8 cellular contexts compared by ENCODE assay signal in the genomic region with DNA sequence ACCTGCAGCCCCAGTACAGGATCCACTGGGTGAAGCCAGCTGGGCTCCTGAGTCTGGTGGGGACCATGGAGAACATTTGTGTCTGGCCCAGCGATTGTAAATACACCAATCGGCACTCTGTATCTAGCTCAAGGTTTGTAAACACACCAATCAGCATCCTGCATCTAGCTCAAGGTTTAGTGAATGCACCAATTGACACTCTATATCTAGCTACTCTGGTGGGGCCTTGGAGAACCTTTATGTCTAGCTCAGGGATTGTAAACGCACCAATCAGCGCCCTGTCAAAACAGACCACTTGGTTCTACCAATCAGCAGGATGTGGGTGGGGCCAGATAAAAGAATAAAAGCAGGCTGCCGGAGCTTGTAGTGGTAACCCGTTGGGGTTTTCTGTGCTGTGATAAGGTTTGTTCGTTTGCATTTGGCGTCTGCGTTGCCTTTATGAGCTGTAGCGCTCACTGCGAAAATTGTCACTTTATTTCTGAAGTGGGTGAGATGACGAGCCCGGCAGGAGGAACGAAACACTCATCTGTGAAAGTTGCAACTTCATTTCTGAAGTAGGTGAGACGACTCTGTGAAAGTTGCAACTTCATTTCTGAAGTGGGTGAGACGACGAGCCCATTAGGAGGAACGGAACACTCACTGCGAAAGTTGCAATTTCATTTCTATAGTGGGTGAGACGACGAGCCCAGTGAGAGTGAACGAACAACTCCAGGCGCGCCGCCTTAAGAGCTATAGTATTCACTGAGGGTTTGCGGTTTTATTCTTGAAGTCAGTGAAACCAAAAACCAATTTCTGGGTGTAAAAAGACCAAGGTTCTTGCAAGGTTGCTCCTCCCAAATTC. TPM values are rescaled to one million over a fixed set of nuclear protein-coding genes. Genes with fewer than 3 reads are reported as not detected.
A peak's percentile ranks its signal among the peaks of the same experiment; 100 is the strongest.
DNase-seq lines count a peak whose midpoint lies in the region; ATAC-seq and TF ChIP-seq lines count a peak whose summit lies in the region.

No MANE protein-coding gene starts in this region.

- H3K27ac Mint-ChIP-seq in natural killer cell = peak overlapping the region; percentile 94 to 96

- peaks cover 8% of the 10 kb centered on the region for H3K36me3 Mint-ChIP-seq in natural killer cell

- peaks cover 53% of the 10 kb centered on the region for H3K4me1 ChIP-seq in DOHH2 (ENCODE audit: control insufficient read depth, low read length)
- H3K4me1 ChIP-seq in prostate gland (replicated peaks) = no peaks in the 10 kb centered on the region

- DNase-seq in KG1 (lab: John Stamatoyannopoulos, UW) = peak; percentile 50
- peak; percentile 81 for DNase-seq in activated T-cell treated with anti-CD3 and anti-CD28 coated beads for 24 hours (ENCODE audit: low read depth)
- peak; percentile 64 for DNase-seq in natural killer cell
- DNase-seq in SHP77 (lab: John Stamatoyannopoulos, UW) = no peak
- no peak for DNase-seq in putamen (ENCODE audit: low spot score)
- DNase-seq in prostate gland (ENCODE audit: low spot score) = no peak

- 0 out of 2 replicates have a peak overlapping the region, but pooled peaks have one; percentile 8 for H3K4me3 ChIP-seq in DOHH2 (ENCODE audit: low read length)
- H3K4me3 ChIP-seq in prostate gland = no peak overlapping the region

- H3K27ac ChIP-seq in DOHH2 (ENCODE audit: low read depth, low read length) (0 out of 2 replicates have a peak overlapping the region, but pooled peaks have one; percentile 24), prostate gland (no peak overlapping the region)

- no peaks in the 10 kb centered on the region for H3K36me3 ChIP-seq in DOHH2 (ENCODE audit: control insufficient read depth, low read length)
- H3K36me3 ChIP-seq in prostate gland = no peaks in the 10 kb centered on the region

- peaks cover 59 to 66% of the 10 kb centered on the region in 2 donors for H3K4me1 Mint-ChIP-seq in natural killer cell

- H4K20me1 ChIP-seq in DOHH2 (ENCODE audit: control insufficient read depth, insufficient read depth, low read depth, low read length) = no peaks in the 10 kb centered on the region

- peaks cover 24% of the 10 kb centered on the region for H3F3A ChIP-seq in DOHH2 (ENCODE audit: control insufficient read depth, insufficient read depth)

- ATAC-seq in GM21447 (IDR thresholded peaks at IDR 0.05; ENCODE audit: unreplicated experiment) (peak; percentile 78), natural killer cell (peak; percentile 81 to 89 (median 81))

- 86% methylated on average over 26 of the region's 26 CpGs for WGBS in prostate gland

- TF ChIP-seq POLR2A in prostate gland (IDR thresholded peaks at IDR 0.05) = no peak

- H3K4me2 ChIP-seq in DOHH2 (ENCODE audit: low read length) = peak overlapping the region; percentile 38; the same call in 1 of the 2 replicates

- H3K9me3 Mint-ChIP-seq in natural killer cell = peaks cover 0 to 4% of the 10 kb centered on the region in 2 donors

- H3K79me2 ChIP-seq in DOHH2 (ENCODE audit: control insufficient read depth, low read length) = no peaks in the 10 kb centered on the region

- intact Hi-C loops in natural killer cell (cut with micrococcal nuclease) = loop anchor here (1.0 to 5.0 kb wide), 3 partner anchors 33 to 49 kb away; a partner anchor contains a TSS
- intact Hi-C loops in prostate gland (cut with DNase I) = no loop called here

- TF ChIP-seq CTCF in DOHH2 (IDR thresholded peaks at IDR 0.05; ENCODE audit: low read depth, low read length, poor library complexity, severe bottlenecking) (no peak), natural killer cell (IDR thresholded peaks at IDR 0.05) (no peak), prostate gland (IDR thresholded peaks at IDR 0.05) (no peak)

- H3K27me3 ChIP-seq in DOHH2 (ENCODE audit: control insufficient read depth, low read length) (no peaks in the 10 kb centered on the region), prostate gland (replicated peaks; ENCODE audit: insufficient read depth) (no peaks in the 10 kb centered on the region)

- H3K9me3 ChIP-seq in DOHH2 (ENCODE audit: control insufficient read depth, insufficient read depth, low read length) = peaks cover 7% of the 10 kb centered on the region; the same call in 1 of the 2 replicates
- H3K9me3 ChIP-seq in prostate gland = no peaks in the 10 kb centered on the region

- H3K27me3 Mint-ChIP-seq in natural killer cell (ENCODE audit: low read depth in 2 of 2) = no peaks in the 10 kb centered on the region

- no peaks in the 10 kb centered on the region for H3K9me2 ChIP-seq in DOHH2 (replicated peaks; ENCODE audit: control insufficient read depth, low read length)

- H3K4me3 Mint-ChIP-seq in natural killer cell = peak overlapping the region; percentile 81

RNA-seq across cellular contexts. Expression of a gene that starts 31.1 kb away (rescaled TPM):
- total RNA-seq in natural killer cell (100 to 1,000 TPM; 120 to 135 (median 129) TPM), prostate gland (100 to 1,000 TPM; 155 to 202 TPM)

RNA-seq across cellular contexts. Expression of a gene that starts 37.1 kb away (rescaled TPM):
- total RNA-seq in natural killer cell = 10 to 100 TPM; 34.9 to 54.3 (median 47.3) TPM
- 10 to 100 TPM in 1 of 2 donors, 1 to 10 TPM in 1; 3.3 to 50.3 TPM for total RNA-seq in prostate gland

RNA-seq across cellular contexts. Expression of a gene that starts 59.5 kb away (rescaled TPM):
- total RNA-seq in natural killer cell (10 to 100 TPM; 13.1 to 21.7 (median 16.2) TPM), prostate gland (10 to 100 TPM; 27.9 to 34.3 TPM)

Comparison
In these comparisons a context has a peak if more than half of its experiments do, and no peak if none do; other contexts are left out.
1. DNase-seq: peak in KG1 (single experiment), activated T-cell treated with anti-CD3 and anti-CD28 coated beads for 24 hours (single experiment) and natural killer cell (single experiment); none in SHP77 (0 of 2), putamen (single experiment) and prostate gland (single experiment).